Comparison of ENCODE assay signal across 8 cellular contexts in the genomic region with DNA sequence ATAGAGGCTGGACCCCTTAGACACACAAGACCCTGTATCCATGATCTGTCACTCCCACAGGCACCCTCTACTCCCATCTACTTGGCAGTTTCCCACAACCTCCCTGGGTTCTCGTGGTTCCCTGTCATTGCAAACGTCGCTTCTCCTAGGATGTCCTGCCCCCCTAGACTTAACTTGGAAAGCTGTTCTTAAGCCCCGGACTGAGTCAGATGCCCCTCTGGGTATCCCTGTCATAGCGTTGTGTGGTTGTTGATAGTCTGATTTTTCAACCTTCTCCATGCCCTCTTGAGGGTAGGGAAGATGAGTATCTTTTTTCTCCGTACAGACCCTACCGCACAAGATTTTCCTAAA. TPM values are rescaled to one million over a fixed set of nuclear protein-coding genes. Genes with fewer than 3 reads are reported as not detected.
DNase-seq lines count a peak whose midpoint lies in the region; ATAC-seq and TF ChIP-seq lines count a peak whose summit lies in the region.

No MANE protein-coding gene starts in this region.

- TF ChIP-seq CTCF in BJ (IDR thresholded peaks at IDR 0.05; ENCODE audit: insufficient read depth, low read depth, low read length) (no peak), neutrophil (IDR thresholded peaks at IDR 0.05) (no peak)

- POLR2A ChIA-PET in BJ (lab: Charles Lee): no interaction called here

- peak overlapping the region; percentile 79 for H3K27ac ChIP-seq in neutrophil

- peak overlapping the region; percentile 83 to 84 for H3K4me3 Mint-ChIP-seq in effector memory CD8-positive, alpha-beta T cell

- no peaks in the 10 kb centered on the region for H3K9me3 Mint-ChIP-seq in effector memory CD8-positive, alpha-beta T cell

- H3K27me3 Mint-ChIP-seq in effector memory CD8-positive, alpha-beta T cell: no peaks in the 10 kb centered on the region

- H3K27me3 ChIP-seq in BJ (ENCODE audit: control insufficient read depth, insufficient read depth, low read length): no peaks in the 10 kb centered on the region
- no peaks in the 10 kb centered on the region for H3K27me3 ChIP-seq in neutrophil

- H3K9me3 ChIP-seq in neutrophil: no peaks in the 10 kb centered on the region

- no peaks in the 10 kb centered on the region; the same call in 1 of the 2 replicates for H3K36me3 ChIP-seq in BJ (ENCODE audit: control insufficient read depth, insufficient read depth, low read length)
- H3K36me3 ChIP-seq in neutrophil: peaks cover 10% of the 10 kb centered on the region

- DNase-seq in BJ (ENCODE audit: low read depth): no peak
- peak; percentile 74 for DNase-seq in OCI-M1 (lab: John Stamatoyannopoulos, UW)
- no peak for DNase-seq in effector memory CD8-positive, alpha-beta T cell
- DNase-seq in occipital lobe (lab: John Stamatoyannopoulos, UW): no peak
- no peak for DNase-seq in NCI-H187 treated with DMSO at 0.1 percent for 48 hours (lab: John Stamatoyannopoulos, UW)

- peaks cover 17 to 24% of the 10 kb centered on the region in 2 donors for H3K4me1 Mint-ChIP-seq in effector memory CD8-positive, alpha-beta T cell (ENCODE audit: low read depth in 2 of 2)

- peak overlapping the region; percentile 84 to 88 for H3K27ac Mint-ChIP-seq in effector memory CD8-positive, alpha-beta T cell

- peak; percentile 10 for ATAC-seq in GM19438 (IDR thresholded peaks at IDR 0.05; ENCODE audit: low read depth, unreplicated experiment)
- ATAC-seq in effector memory CD8-positive, alpha-beta T cell (replicated peaks): no peak
- ATAC-seq in HG02623 (IDR thresholded peaks at IDR 0.05; ENCODE audit: unreplicated experiment): no peak

- peaks cover 16 to 19% of the 10 kb centered on the region in 2 experiments for H3K4me1 ChIP-seq in neutrophil (ENCODE audit: control insufficient read depth in 1 of 2, insufficient read depth in 1 of 2, low read depth in 1 of 2, low read length in 1 of 2)

- peaks cover 39% of the 10 kb centered on the region for H3K36me3 Mint-ChIP-seq in effector memory CD8-positive, alpha-beta T cell (ENCODE audit: insufficient read depth)

- CTCF ChIA-PET in BJ (lab: Yijun Ruan, JAX): interaction anchor here (0.6 to 2.3 kb wide), 7 partner anchors 9 to 189 kb away, joined by 3 to 25 read pairs (median 4); a partner anchor contains a TSS

- peak overlapping the region; percentile 45; the same call in 1 of the 2 replicates for H3K4me3 ChIP-seq in BJ (ENCODE audit: low read depth, low read length)
- peak overlapping the region; percentile 78 to 79 for H3K4me3 ChIP-seq in neutrophil (ENCODE audit: low read depth in 1 of 2, low read length in 1 of 2)

RNA-seq across cellular contexts. Expression of a gene that starts 11.8 kb away (rescaled TPM):
- 27.0 and 41.5 TPM in 2 replicates for polyA plus RNA-seq in BJ (2011; rRNA removed)
- polyA minus RNA-seq in BJ (2011; rRNA and poly(A)+ RNA removed): 19.0 and 23.2 TPM in 2 replicates
- total RNA-seq in occipital lobe: 13.4 TPM

RNA-seq across cellular contexts. Expression of a gene that starts 35.3 kb away (rescaled TPM):
- polyA plus RNA-seq in BJ (2011; rRNA removed): 26.6 and 35.5 TPM in 2 replicates
- 10.4 and 10.5 TPM in 2 replicates for polyA minus RNA-seq in BJ (2011; rRNA and poly(A)+ RNA removed)
- total RNA-seq in occipital lobe: 39.8 TPM
